In the genomic region with DNA sequence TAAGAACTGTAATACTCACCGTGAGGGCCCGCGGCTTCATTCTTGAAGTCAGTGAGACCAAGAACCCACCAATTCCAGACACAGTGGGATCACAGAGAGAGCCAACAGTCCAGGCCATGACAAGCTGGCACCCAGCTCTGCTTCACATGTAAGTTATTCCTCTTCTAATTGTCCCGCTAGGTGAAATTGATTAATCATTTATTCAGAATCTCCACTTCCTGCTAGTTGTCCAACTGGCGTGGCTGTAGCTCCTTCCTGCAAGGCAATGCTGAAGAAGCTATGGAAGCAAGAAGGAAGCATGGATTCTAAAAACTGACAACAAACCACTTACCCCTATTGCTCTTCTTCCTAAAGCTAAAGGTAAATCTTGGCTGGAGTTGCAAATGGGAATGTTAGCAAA, we compare ENCODE assay signal across 1 cellular context.
TF ChIP-seq lines count a peak whose summit lies in the region.

No MANE protein-coding gene starts in this region.

TF ChIP-seq in liver, 16 proteins besides CTCF, POLR2A, EP300 and RAD21 (continued from another document):
- TF ChIP-seq, protein P1, sequence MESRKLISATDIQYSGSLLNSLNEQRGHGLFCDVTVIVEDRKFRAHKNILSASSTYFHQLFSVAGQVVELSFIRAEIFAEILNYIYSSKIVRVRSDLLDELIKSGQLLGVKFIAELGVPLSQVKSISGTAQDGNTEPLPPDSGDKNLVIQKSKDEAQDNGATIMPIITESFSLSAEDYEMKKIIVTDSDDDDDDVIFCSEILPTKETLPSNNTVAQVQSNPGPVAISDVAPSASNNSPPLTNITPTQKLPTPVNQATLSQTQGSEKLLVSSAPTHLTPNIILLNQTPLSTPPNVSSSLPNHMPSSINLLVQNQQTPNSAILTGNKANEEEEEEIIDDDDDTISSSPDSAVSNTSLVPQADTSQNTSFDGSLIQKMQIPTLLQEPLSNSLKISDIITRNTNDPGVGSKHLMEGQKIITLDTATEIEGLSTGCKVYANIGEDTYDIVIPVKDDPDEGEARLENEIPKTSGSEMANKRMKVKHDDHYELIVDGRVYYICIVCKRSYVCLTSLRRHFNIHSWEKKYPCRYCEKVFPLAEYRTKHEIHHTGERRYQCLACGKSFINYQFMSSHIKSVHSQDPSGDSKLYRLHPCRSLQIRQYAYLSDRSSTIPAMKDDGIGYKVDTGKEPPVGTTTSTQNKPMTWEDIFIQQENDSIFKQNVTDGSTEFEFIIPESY (IDR thresholded peaks at IDR 0.05), result no peak
- TF ChIP-seq EGR1 (IDR thresholded peaks at IDR 0.05; ENCODE audit: low read depth in 2 of 2) (no peak), TAF1 (conservative IDR thresholded peaks at IDR 0.05) (no peak), YY1 (IDR thresholded peaks at IDR 0.05) (no peak), FOXA1 (IDR thresholded peaks at IDR 0.05) (no peak)
TF ChIP-seq in liver: peak in this region for 0.
